Comparison of ENCODE assay signal across 1 cellular context in genomic region chr7:16064316-16064715, GRCh38.
TF ChIP-seq lines count a peak whose summit lies in the region.

No MANE protein-coding gene starts in this region.

TF ChIP-seq in K562, 482 proteins besides CTCF, POLR2A, EP300 and RAD21:
- TF ChIP-seq CHD7 (IDR thresholded peaks at IDR 0.05; ENCODE audit: low read depth, low read length), result no peak
- TF ChIP-seq DEAF1 (CRISPR knock-in tag; IDR thresholded peaks at IDR 0.05), result no peak
- TF ChIP-seq GABPB2 (CRISPR knock-in tag; conservative IDR thresholded peaks at IDR 0.05), result no peak
- TF ChIP-seq ZNF609 (CRISPR knock-in tag; IDR thresholded peaks at IDR 0.05; ENCODE audit: borderline replicate concordance), result no peak
- no peak for TF ChIP-seq NR3C1 (CRISPR knock-in tag; IDR thresholded peaks at IDR 0.05)
- TF ChIP-seq ARNT (IDR thresholded peaks at IDR 0.05), result no peak
- no peak for TF ChIP-seq SIN3B (IDR thresholded peaks at IDR 0.05; ENCODE audit: low read depth)
- no peak for TF ChIP-seq MYBL2 (IDR thresholded peaks at IDR 0.05; ENCODE audit: low read depth)
- TF ChIP-seq MYBL2 (CRISPR knock-in tag; IDR thresholded peaks at IDR 0.05; ENCODE audit: borderline replicate concordance), result no peak
- no peak for TF ChIP-seq CAMTA2 (CRISPR knock-in tag; conservative IDR thresholded peaks at IDR 0.05)
- no peak for TF ChIP-seq ARID2 (IDR thresholded peaks at IDR 0.05)
- TF ChIP-seq HDAC3 (IDR thresholded peaks at IDR 0.05; ENCODE audit: borderline replicate concordance, partially characterized antibody), result no peak
- TF ChIP-seq ZNF436 (CRISPR knock-in tag; IDR thresholded peaks at IDR 0.05), result no peak
- TF ChIP-seq THAP7 (CRISPR knock-in tag; IDR thresholded peaks at IDR 0.05), result no peak
- no peak for TF ChIP-seq HIVEP1 (CRISPR knock-in tag; IDR thresholded peaks at IDR 0.05)
